ENCODE assay signal across 12 cellular contexts in the genomic region with DNA sequence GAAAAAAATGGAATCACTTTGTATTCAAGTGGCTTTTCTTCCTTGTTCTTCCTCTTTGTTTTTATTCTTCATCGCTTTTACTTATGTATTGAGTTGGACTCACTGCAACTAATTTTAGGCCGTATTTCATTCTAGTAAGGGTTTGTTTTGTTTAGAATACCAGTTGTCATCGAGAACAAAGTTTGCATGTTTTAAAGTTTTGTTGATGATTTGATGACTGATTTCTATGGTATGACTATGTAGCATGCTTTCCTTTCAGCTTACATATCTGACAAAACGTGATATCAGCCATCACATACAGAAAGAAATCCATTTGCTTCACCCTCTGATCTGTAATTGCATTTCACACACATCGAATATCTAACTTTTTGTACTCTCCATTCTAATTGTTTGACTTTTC. TPM values are rescaled to one million over a fixed set of nuclear protein-coding genes. Genes with fewer than 3 reads are reported as not detected.
DNase-seq lines count a peak whose midpoint lies in the region; ATAC-seq, FAIRE-seq and TF ChIP-seq lines count a peak whose summit lies in the region.
"Had no signal": no experiment of that assay in that cellular context is flagged by ENCODE, and none has a peak within 500 bp of the region (broad histone marks: within the 10 kb centered on the region; RNA-seq: fewer than 3 reads in every experiment).

No MANE protein-coding gene starts in this region.

- no peaks in the 10 kb centered on the region for H4K20me1 ChIP-seq in H1 (replicated peaks in 1 of 2; ENCODE audit: control insufficient read depth in 1 of 2, insufficient read depth in 2 of 2, low read length in 2 of 2)

- no peak overlapping the region for H2AFZ ChIP-seq in H1 (ENCODE audit: low read length)

- peak; percentile 40 to 42 for ATAC-seq in activated CD4-positive, CD25-positive, alpha-beta regulatory T cell treated with anti-CD3 and anti-CD28 coated beads, Interleukin-2, amount 50 U/mL, for 24 hours
- ATAC-seq in effector memory CD8-positive, alpha-beta T cell (replicated peaks), result no peak
- no peak for ATAC-seq in GM21737 (IDR thresholded peaks at IDR 0.05; ENCODE audit: unreplicated experiment)
- ATAC-seq: right cardiac atrium had no signal

- no peak overlapping the region for H3K9ac ChIP-seq in H1 (replicated peaks in 1 of 4; ENCODE audit: extremely low read depth in 1 of 4, low read depth in 3 of 4, low read length in 3 of 4)
- no peak overlapping the region for H3K9ac ChIP-seq in rectal smooth muscle tissue (ENCODE audit: low read length)

- TF ChIP-seq EP300 in H1 (IDR thresholded peaks at IDR 0.05; ENCODE audit: borderline replicate concordance in 1 of 2, low read depth in 2 of 2, low read length in 2 of 2), result no peak

- H3K27me3 ChIP-seq in H1 (replicated peaks in 1 of 4; ENCODE audit: control insufficient read depth in 3 of 4, extremely low read depth in 1 of 4, insufficient read depth in 3 of 4, low read length in 3 of 4) (peaks cover 0 to 5% (median 2%) of the 10 kb centered on the region in 4 experiments; a peak in 3 of 7 replicates), rectal smooth muscle tissue (ENCODE audit: control insufficient read depth, insufficient read depth, low read length) (no peaks in the 10 kb centered on the region)

- WGBS in H1 (ENCODE audit: extremely low coverage in 1 of 2, insufficient coverage in 1 of 2, insufficient read length in 1 of 2, insufficient replicate concordance in 2 of 2, low coverage in 1 of 2, low lambda C conversion rate in 2 of 2, missing lambda C conversion rate in 1 of 2), 2 experiments, result 82% methylated on average over 5 of the region's 5 CpGs; no CpG with 5 or more reads in 1 of the 2 experiments

- H2BK15ac ChIP-seq in H1 (ENCODE audit: low read length), result no peak overlapping the region

- no peak overlapping the region for H4K8ac ChIP-seq in H1 (ENCODE audit: extremely low read depth, insufficient read depth, low read length)

- peak overlapping the region; percentile 47 for H4K5ac ChIP-seq in H1 (ENCODE audit: insufficient read length, low read depth, low read length)

- peaks cover 3 to 22% (median 12%) of the 10 kb centered on the region in 4 experiments for H3K4me1 ChIP-seq in H1 (replicated peaks in 1 of 4; ENCODE audit: control insufficient read depth in 3 of 4, insufficient read depth in 4 of 4, low read length in 3 of 4)
- H3K4me1 ChIP-seq in rectal smooth muscle tissue (ENCODE audit: control insufficient read depth, insufficient read depth, low read length), result peaks cover 11% of the 10 kb centered on the region

- H3K14ac ChIP-seq in H1 (ENCODE audit: insufficient read length), result no peak overlapping the region

- peak overlapping the region in 1 of 2 donors; percentile 62 for H3K27ac Mint-ChIP-seq in effector memory CD8-positive, alpha-beta T cell

- no peaks in the 10 kb centered on the region for H3K79me1 ChIP-seq in H1 (ENCODE audit: low read depth, low read length)

- no peaks in the 10 kb centered on the region for H3K9me3 Mint-ChIP-seq in effector memory CD8-positive, alpha-beta T cell

- H3K79me2 ChIP-seq in H1 (ENCODE audit: control insufficient read depth in 1 of 2, insufficient read depth in 2 of 2, low read length in 2 of 2), result peaks cover 0 to 27% of the 10 kb centered on the region in 2 experiments; a peak in 2 of 4 replicates

- H2AK5ac ChIP-seq in H1 (ENCODE audit: low read depth, low read length), result no peak overlapping the region

- TF ChIP-seq CTCF in WI38 (IDR thresholded peaks at IDR 0.05; ENCODE audit: low read depth, low read length) (no peak), H1 (IDR thresholded peaks at IDR 0.05; ENCODE audit: control extremely low read depth in 1 of 3, insufficient read depth in 1 of 3, low read depth in 1 of 3, low read length in 3 of 3) (no peak), GM20000 (IDR thresholded peaks at IDR 0.05; ENCODE audit: extremely low read depth, missing control alignments) (no peak)

- H2BK120ac ChIP-seq in H1 (replicated peaks; ENCODE audit: low read depth, low read length), result no peak overlapping the region

- no peak overlapping the region for H2BK20ac ChIP-seq in H1 (ENCODE audit: low read length)

- H3K23ac ChIP-seq in H1 (ENCODE audit: insufficient read length), result no peak overlapping the region

- no peaks in the 10 kb centered on the region for H3K27me3 Mint-ChIP-seq in effector memory CD8-positive, alpha-beta T cell

- no peak overlapping the region for H3K27ac ChIP-seq in H1 (ENCODE audit: low read depth, low read length)
- H3K27ac ChIP-seq in rectal smooth muscle tissue (ENCODE audit: low read depth, low read length), result peak overlapping the region; percentile 42
- H3K27ac ChIP-seq: 22Rv1 had no signal

- no peak overlapping the region for H3K56ac ChIP-seq in H1 (replicated peaks; ENCODE audit: insufficient read length, low read depth, low read length)

- DNase-seq in activated CD4-positive, CD25-positive, alpha-beta regulatory T cell treated with anti-CD3 and anti-CD28 coated beads, Interleukin-2, amount 50 U/mL, for 72 hours, result no peak
- DNase-seq in H1 (ENCODE audit: low read depth in 1 of 2, low spot score in 2 of 2), result no peak
- no peak for DNase-seq in GM20000 (ENCODE audit: low spot score)
- DNase-seq in effector memory CD8-positive, alpha-beta T cell, result no peak
- DNase-seq: NCI-H2081, right cardiac atrium had no signal

- TF ChIP-seq RAD21 in H1 (IDR thresholded peaks at IDR 0.05 in 1 of 2, conservative IDR thresholded peaks at IDR 0.05 in 1 of 2; ENCODE audit: low read depth in 2 of 2, low read length in 2 of 2), result no peak

- CTCF ChIA-PET in H1 (lab: Charles Lee; ENCODE audit: partially characterized antibody), result interaction anchor here (1.7 kb wide), 1 partner anchor 259 kb away, joined by 5 read pairs; no protein-coding TSS in a partner anchor

- no peak for TF ChIP-seq POLR2A in H1 (IDR thresholded peaks at IDR 0.05; ENCODE audit: control extremely low read depth in 1 of 2, low read depth in 2 of 2, low read length in 2 of 2)

- H3K4me3 Mint-ChIP-seq in effector memory CD8-positive, alpha-beta T cell, result peak overlapping the region in 1 of 2 donors; percentile 24

- peaks cover 18 to 32% of the 10 kb centered on the region in 2 donors for H3K4me1 Mint-ChIP-seq in effector memory CD8-positive, alpha-beta T cell (ENCODE audit: low read depth in 2 of 2)

- no peak for FAIRE-seq in H1 (lab: Jason Lieb, UNC)
- FAIRE-seq: endometrium had no signal

- no peak overlapping the region for H4K91ac ChIP-seq in H1 (replicated peaks; ENCODE audit: insufficient read length, low read length)

- H3K4me2 ChIP-seq in H1 (ENCODE audit: insufficient read depth in 1 of 2, low read depth in 2 of 2, low read length in 2 of 2), result no peak overlapping the region

- H3K36me3 ChIP-seq in H1 (ENCODE audit: control insufficient read depth in 2 of 4, insufficient read depth in 4 of 4, low read length in 3 of 4), result no peaks in the 10 kb centered on the region; a peak in 1 of 8 replicates
- peaks cover 3% of the 10 kb centered on the region for H3K36me3 ChIP-seq in rectal smooth muscle tissue (ENCODE audit: control insufficient read depth, insufficient read depth, low read length)

- no peak overlapping the region for H2BK12ac ChIP-seq in H1 (ENCODE audit: low read depth, low read length)

- peak overlapping the region; percentile 89 for H3K4me3 ChIP-seq in WI38 (ENCODE audit: low read depth, low read length)
- H3K4me3 ChIP-seq in H1 (ENCODE audit: extremely low read depth in 1 of 4, insufficient read depth in 2 of 4, low read depth in 3 of 4, low read length in 4 of 4), result no peak overlapping the region
- H3K4me3 ChIP-seq in rectal smooth muscle tissue (ENCODE audit: low read length), result no peak overlapping the region

- peaks cover 12% of the 10 kb centered on the region for H3K23me2 ChIP-seq in H1 (ENCODE audit: low read depth, low read length)

- H3K4ac ChIP-seq in H1 (replicated peaks; ENCODE audit: insufficient read length, low read depth, low read length), result no peak overlapping the region

- H2BK5ac ChIP-seq in H1 (ENCODE audit: low read depth, low read length), result no peak overlapping the region

- peaks cover 21% of the 10 kb centered on the region for H3K36me3 Mint-ChIP-seq in effector memory CD8-positive, alpha-beta T cell (ENCODE audit: insufficient read depth)

- H3K18ac ChIP-seq in H1 (ENCODE audit: extremely low read depth, low read length), result no peak overlapping the region

- H3K9me3 ChIP-seq in H1 (ENCODE audit: insufficient read depth in 2 of 2, low read depth in 1 of 2, low read length in 1 of 2), result no peaks in the 10 kb centered on the region

- POLR2A ChIA-PET in H1 (lab: Charles Lee; ENCODE audit: partially characterized antibody), result no interaction called here

TF ChIP-seq in H1, 55 proteins besides CTCF, POLR2A, EP300 and RAD21:
- TF ChIP-seq SP1 (IDR thresholded peaks at IDR 0.05; ENCODE audit: low read depth, low read length) (no peak), RBBP5 (IDR thresholded peaks at IDR 0.05; ENCODE audit: borderline replicate concordance, low read depth, low read length) (no peak), SAP30 (IDR thresholded peaks at IDR 0.05; ENCODE audit: insufficient read depth, insufficient replicate concordance, low read length) (no peak), NANOG (IDR thresholded peaks at IDR 0.05; ENCODE audit: insufficient read depth, low read depth, low read length, poor library complexity, severe bottlenecking) (no peak), SIN3A (conservative IDR thresholded peaks at IDR 0.05 in 1 of 2, IDR thresholded peaks at IDR 0.05 in 1 of 2; ENCODE audit: low read depth in 1 of 2, low read length in 2 of 2) (no peak)
- TF ChIP-seq, protein P1, sequence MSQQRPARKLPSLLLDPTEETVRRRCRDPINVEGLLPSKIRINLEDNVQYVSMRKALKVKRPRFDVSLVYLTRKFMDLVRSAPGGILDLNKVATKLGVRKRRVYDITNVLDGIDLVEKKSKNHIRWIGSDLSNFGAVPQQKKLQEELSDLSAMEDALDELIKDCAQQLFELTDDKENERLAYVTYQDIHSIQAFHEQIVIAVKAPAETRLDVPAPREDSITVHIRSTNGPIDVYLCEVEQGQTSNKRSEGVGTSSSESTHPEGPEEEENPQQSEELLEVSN (IDR thresholded peaks at IDR 0.05), result no peak

RNA-seq across cellular contexts. Expression of a gene that starts 4.0 kb away (rescaled TPM):
- 14.8 and 17.8 TPM in 2 replicates for total RNA-seq in H1 (2021; fragmentation: NEBNext Ultra II Directional; extraction: Animal tissue kit (Norgen Biotek cat#: 25700))
- polyA plus RNA-seq in H1 (2011; rRNA removed), result 5.8 TPM in 2 replicates
- polyA plus RNA-seq in H1 (2011; cell fraction: cytosol; rRNA removed), result 8.0 TPM
- polyA plus RNA-seq in H1 (2011; cell fraction: nucleus; rRNA removed), result 13.3 TPM
- 6.2 to 10.7 TPM (median 8.5 TPM) in 4 replicates for polyA plus RNA-seq in H1 (2012, experiment 1 of 2)
- 1.4 TPM for polyA plus RNA-seq in H1 (2012, experiment 2 of 2)
- 5.2 TPM for polyA plus RNA-seq in H1 (2013, experiment 1 of 2)
- 4.5 TPM for polyA plus RNA-seq in H1 (2013, experiment 2 of 2)
- 14.1 and 20.3 TPM in 2 replicates for polyA minus RNA-seq in H1 (2011; rRNA and poly(A)+ RNA removed)
- 9.9 TPM for polyA minus RNA-seq in H1 (2011; cell fraction: cytosol; rRNA and poly(A)+ RNA removed)
- 32.8 TPM for polyA minus RNA-seq in H1 (2011; cell fraction: nucleus; rRNA and poly(A)+ RNA removed)

Comparison
In these comparisons a context has a peak if more than half of its experiments do, and no peak if none do; other contexts are left out.
1. ATAC-seq: peak in activated CD4-positive, CD25-positive, alpha-beta regulatory T cell treated with anti-CD3 and anti-CD28 coated beads, Interleukin-2, amount 50 U/mL, for 24 hours (2 of 2); none in effector memory CD8-positive, alpha-beta T cell (single experiment) and GM21737 (single experiment).